ENCODE assay signal across 22 cellular contexts in the genomic region with DNA sequence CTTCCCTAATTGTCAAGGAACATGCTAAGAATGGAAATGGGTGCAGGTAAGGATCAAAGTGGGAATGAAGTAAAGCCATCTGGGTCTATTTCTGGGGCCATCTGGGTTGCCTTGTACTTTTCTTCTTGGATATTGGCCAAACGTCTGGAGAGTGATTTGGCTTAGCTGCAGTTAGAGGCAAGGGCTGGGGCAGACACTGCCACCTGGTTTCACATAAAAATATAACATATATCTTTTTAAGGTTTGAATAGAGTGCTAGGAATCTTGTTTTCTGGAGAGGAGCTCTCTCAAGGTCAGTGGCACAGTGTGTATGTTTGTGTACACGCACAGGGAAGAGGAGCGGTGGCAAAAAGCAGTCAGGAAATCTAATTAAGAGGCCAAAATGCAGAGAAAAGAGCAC. TPM values are rescaled to one million over a fixed set of nuclear protein-coding genes. Genes with fewer than 3 reads are reported as not detected.
DNase-seq lines count a peak whose midpoint lies in the region; ATAC-seq and TF ChIP-seq lines count a peak whose summit lies in the region.
"Had no signal": no experiment of that assay in that cellular context is flagged by ENCODE, and none has a peak within 500 bp of the region (broad histone marks: within the 10 kb centered on the region; RNA-seq: fewer than 3 reads in every experiment).

No MANE protein-coding gene starts in this region.

- CTCF ChIA-PET in HEK293T (lab: Yijun Ruan, JAX) = no interaction called here

- TF ChIP-seq CTCF in OCI-LY3 (IDR thresholded peaks at IDR 0.05; ENCODE audit: low read depth, low read length) = peak; percentile 17; the same call in 1 of the 2 replicates
- peak; percentile 5 for TF ChIP-seq CTCF in choroid plexus epithelial cell (conservative IDR thresholded peaks at IDR 0.05; ENCODE audit: low read depth, low read length)
- TF ChIP-seq CTCF in endothelial cell (IDR thresholded peaks at IDR 0.05; ENCODE audit: unreplicated experiment) = no peak

- H3K36me3 Mint-ChIP-seq in endothelial cell (ENCODE audit: low read depth, unreplicated experiment) = no peaks in the 10 kb centered on the region

- no peaks in the 10 kb centered on the region for H4K20me1 ChIP-seq in OCI-LY3 (ENCODE audit: insufficient read depth, low read length)

- DNase-seq in D341Med (ENCODE audit: low spot score) (peak; percentile 64), NCI-H2171 treated with DMSO at 0.1 percent for 48 hours (lab: John Stamatoyannopoulos, UW) (peak; percentile 80), choroid plexus epithelial cell (ENCODE audit: low read depth) (no peak), endothelial cell (ENCODE audit: low spot score) (no peak), HEK293T (ENCODE audit: extremely low spot score) (no peak)
- DNase-seq: CD4-positive, alpha-beta T cell; COR-L47; DMS153; Kasumi-1; NCI-H1417; NCI-H1694 treated with DMSO at 0.1 percent for 48 hours; NCI-H2081 treated with DMSO at 0.1 percent for 48 hours; NCI-H345; NCI-H69; OCI-M1; SHP77; SW 1271; T-helper 17 cell had no signal

- H3K4me2 ChIP-seq in OCI-LY3 (ENCODE audit: low read length) = no peak overlapping the region
- H3K4me2 ChIP-seq: A549 had no signal

- no peaks in the 10 kb centered on the region for H3K4me1 ChIP-seq in OCI-LY3 (ENCODE audit: low read length)
- H3K4me1 ChIP-seq: A549 had no signal

- no peak overlapping the region for H3K9ac ChIP-seq in OCI-LY3 (ENCODE audit: low read length)

- no peaks in the 10 kb centered on the region for H3K79me2 ChIP-seq in OCI-LY3 (ENCODE audit: low read length)

- no peak for ATAC-seq in GM18867 (IDR thresholded peaks at IDR 0.05; ENCODE audit: unreplicated experiment)
- ATAC-seq: T-helper 17 cell had no signal

- no peak overlapping the region for H2AFZ ChIP-seq in OCI-LY3 (ENCODE audit: low read depth, low read length)

- no peaks in the 10 kb centered on the region for H3K9me3 Mint-ChIP-seq in endothelial cell (ENCODE audit: unreplicated experiment)

- no peak overlapping the region for H3K4me3 Mint-ChIP-seq in endothelial cell (ENCODE audit: unreplicated experiment)
- H3K4me3 Mint-ChIP-seq: CD4-positive, alpha-beta T cell; T-helper 17 cell had no signal

- no peaks in the 10 kb centered on the region for H3K9me3 ChIP-seq in OCI-LY3 (ENCODE audit: insufficient read depth, low read length)
- H3K9me3 ChIP-seq: A549 had no signal

- no peak overlapping the region for H3K27ac Mint-ChIP-seq in endothelial cell (ENCODE audit: unreplicated experiment)
- H3K27ac Mint-ChIP-seq: CD4-positive, alpha-beta T cell; T-helper 17 cell had no signal

- H3K36me3 ChIP-seq in OCI-LY3 (replicated peaks; ENCODE audit: low read depth, low read length) = no peaks in the 10 kb centered on the region

- no peaks in the 10 kb centered on the region for H3K27me3 ChIP-seq in OCI-LY3 (ENCODE audit: low read depth, low read length)

- POLR2A ChIA-PET in HEK293T (lab: Yijun Ruan, JAX) = no interaction called here

- H3K4me3 ChIP-seq in OCI-LY3 (ENCODE audit: low read length) (no peak overlapping the region), choroid plexus epithelial cell (ENCODE audit: low read depth, low read length) (no peak overlapping the region)
- H3K4me3 ChIP-seq: A549, SK-N-MC had no signal

- no peaks in the 10 kb centered on the region for H3K27me3 Mint-ChIP-seq in endothelial cell (ENCODE audit: unreplicated experiment)
- H3K27me3 Mint-ChIP-seq: T-helper 17 cell had no signal

- no peak overlapping the region for H3K27ac ChIP-seq in OCI-LY3 (ENCODE audit: low read length)
- H3K27ac ChIP-seq: A549, SK-N-MC had no signal

- H3K4me1 Mint-ChIP-seq in endothelial cell (ENCODE audit: unreplicated experiment) = no peaks in the 10 kb centered on the region
- H3K4me1 Mint-ChIP-seq: T-helper 17 cell had no signal

TF ChIP-seq in HEK293T, 16 proteins besides CTCF, POLR2A, EP300 and RAD21:
- TF ChIP-seq TARDBP (IDR thresholded peaks at IDR 0.05) = no peak
- TF ChIP-seq, protein P1, sequence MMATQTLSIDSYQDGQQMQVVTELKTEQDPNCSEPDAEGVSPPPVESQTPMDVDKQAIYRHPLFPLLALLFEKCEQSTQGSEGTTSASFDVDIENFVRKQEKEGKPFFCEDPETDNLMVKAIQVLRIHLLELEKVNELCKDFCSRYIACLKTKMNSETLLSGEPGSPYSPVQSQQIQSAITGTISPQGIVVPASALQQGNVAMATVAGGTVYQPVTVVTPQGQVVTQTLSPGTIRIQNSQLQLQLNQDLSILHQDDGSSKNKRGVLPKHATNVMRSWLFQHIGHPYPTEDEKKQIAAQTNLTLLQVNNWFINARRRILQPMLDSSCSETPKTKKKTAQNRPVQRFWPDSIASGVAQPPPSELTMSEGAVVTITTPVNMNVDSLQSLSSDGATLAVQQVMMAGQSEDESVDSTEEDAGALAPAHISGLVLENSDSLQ (IDR thresholded peaks at IDR 0.05) = no peak
- TF ChIP-seq BHLHE40 (IDR thresholded peaks at IDR 0.05; ENCODE audit: borderline replicate concordance) = no peak
- no peak for TF ChIP-seq LEF1 (IDR thresholded peaks at IDR 0.05; ENCODE audit: borderline replicate concordance)
- no peak for TF ChIP-seq HDGF (IDR thresholded peaks at IDR 0.05; ENCODE audit: borderline replicate concordance)
- TF ChIP-seq SP1 (IDR thresholded peaks at IDR 0.05) = no peak
- TF ChIP-seq FOXK2 (IDR thresholded peaks at IDR 0.05) = no peak
- TF ChIP-seq CTBP1 (IDR thresholded peaks at IDR 0.05; ENCODE audit: borderline replicate concordance) = no peak
- TF ChIP-seq FOXM1 (IDR thresholded peaks at IDR 0.05; ENCODE audit: borderline replicate concordance) = no peak
- TF ChIP-seq FOXA1 (IDR thresholded peaks at IDR 0.05) = no peak
- TF ChIP-seq NFRKB (IDR thresholded peaks at IDR 0.05) = no peak
- TF ChIP-seq ELF4 (IDR thresholded peaks at IDR 0.05) = no peak
- TF ChIP-seq SUZ12 (IDR thresholded peaks at IDR 0.05) = no peak
- TF ChIP-seq ZNF384 (IDR thresholded peaks at IDR 0.05) = no peak
- no peak for TF ChIP-seq L3MBTL2 (conservative IDR thresholded peaks at IDR 0.05)
- TF ChIP-seq ARNT (IDR thresholded peaks at IDR 0.05) = no peak

RNA-seq across cellular contexts. Expression of a gene that starts 24.7 kb away (rescaled TPM):
- 5.1 TPM for total RNA-seq in endothelial cell (ENCODE audit: unreplicated experiment)

Comparison
In these comparisons a context has a peak if more than half of its experiments do, and no peak if none do; other contexts are left out.
1. DNase-seq: peak in D341Med (single experiment) and NCI-H2171 treated with DMSO at 0.1 percent for 48 hours (single experiment); none in choroid plexus epithelial cell (single experiment), endothelial cell (single experiment) and HEK293T (single experiment).